8 cellular contexts compared by ENCODE assay signal in the genomic region with DNA sequence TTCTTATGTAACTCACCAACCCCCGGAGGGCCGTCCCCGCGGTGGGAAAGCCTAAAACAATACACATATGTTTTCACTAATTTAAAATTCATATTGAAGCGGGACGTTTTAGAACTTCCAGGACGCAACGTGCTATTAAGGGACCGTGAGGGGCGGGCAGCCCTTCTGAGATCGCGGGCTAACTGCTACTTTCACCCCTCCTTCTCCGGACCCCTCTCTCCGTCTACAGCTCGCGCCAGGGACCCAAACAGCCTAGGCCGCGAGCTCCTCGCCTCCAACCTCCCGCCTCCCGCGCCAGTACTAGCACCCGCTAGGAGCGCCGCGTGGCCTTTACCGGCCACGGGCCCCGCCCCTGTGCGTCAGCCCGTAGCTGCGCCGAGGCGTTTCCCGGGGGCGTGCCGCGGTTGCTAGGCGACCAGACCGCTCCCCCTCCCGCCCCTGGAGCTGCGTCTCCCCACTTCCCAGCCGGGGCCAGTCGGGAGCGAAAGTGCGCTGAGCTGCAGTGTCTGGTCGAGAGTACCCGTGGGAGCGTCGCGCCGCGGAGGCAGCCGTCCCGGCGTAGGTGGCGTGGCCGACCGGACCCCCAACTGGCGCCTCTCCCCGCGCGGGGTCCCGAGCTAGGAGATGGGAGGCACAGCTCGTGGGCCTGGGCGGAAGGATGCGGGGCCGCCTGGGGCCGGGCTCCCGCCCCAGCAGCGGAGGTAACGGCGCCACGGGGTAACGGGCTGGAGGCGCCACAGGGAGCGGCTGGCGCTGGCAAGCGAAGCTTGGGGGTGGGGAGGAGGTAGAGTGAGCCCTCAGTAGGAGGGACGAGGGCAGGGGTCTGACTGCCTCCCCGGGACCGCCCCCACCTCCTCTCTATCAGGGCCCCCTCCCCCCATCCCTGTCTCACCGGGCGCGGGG. TPM values are rescaled to one million over a fixed set of nuclear protein-coding genes. Genes with fewer than 3 reads are reported as not detected.
A peak's percentile ranks its signal among the peaks of the same experiment; 100 is the strongest.
DNase-seq lines count a peak whose midpoint lies in the region; ATAC-seq lines count a peak whose summit lies in the region.

Gene DYRK3, plus strand, starts transcription at position 457 of the 903 bp plus-strand sequence. Its CDS starts 168 bp downstream, at position 625.

- in situ Hi-C loops in endometrial microvascular endothelial cells (cut with HindIII; ENCODE audit: inconsistent ontology term, low pct_unique_long_range_greater_than_20kb, low sequenced_read_pairs): no loop called here

- peak within 1 kb of the TSS; percentile 58 for H3K27ac ChIP-seq in HUES48 (ENCODE audit: low read depth, low read length)
- H3K27ac ChIP-seq in mesodermal cell (ENCODE audit: low read depth, low read length, severe bottlenecking): peak within 1 kb of the TSS; percentile 62

- H3K4me1 ChIP-seq in HUES48 (ENCODE audit: control insufficient read depth, insufficient read depth, low read length) (peaks cover 27% of the 10 kb centered on the region), NT2/D1 (ENCODE audit: insufficient read depth, insufficient read length) (peaks cover 2% of the 10 kb centered on the region), mesodermal cell (ENCODE audit: control insufficient read depth, insufficient read depth, low read length, poor library complexity, severe bottlenecking) (peaks cover 7% of the 10 kb centered on the region)

- no peaks in the 10 kb centered on the region for H3K36me3 ChIP-seq in HUES48 (ENCODE audit: control insufficient read depth, insufficient read depth, low read length)
- H3K36me3 ChIP-seq in NT2/D1 (ENCODE audit: insufficient read depth, insufficient read length, low read length): no peaks in the 10 kb centered on the region
- H3K36me3 ChIP-seq in mesodermal cell (ENCODE audit: control insufficient read depth, insufficient read depth, low read length): peaks cover 23% of the 10 kb centered on the region

- peak; percentile 87 for ATAC-seq in GM21390 (IDR thresholded peaks at IDR 0.05; ENCODE audit: unreplicated experiment)

- H3K9ac ChIP-seq in HUES48 (ENCODE audit: low read depth, low read length) (peak within 1 kb of the TSS; percentile 20; the same call in 1 of the 2 replicates), NT2/D1 (ENCODE audit: insufficient read length, low read depth) (peak within 1 kb of the TSS; percentile 85)

- peaks cover 19% of the 10 kb centered on the region for H3K27me3 ChIP-seq in HUES48 (ENCODE audit: control insufficient read depth, insufficient read depth, low read length)
- H3K27me3 ChIP-seq in NT2/D1 (ENCODE audit: insufficient read depth, insufficient read length): no peaks in the 10 kb centered on the region

- H3K4me3 ChIP-seq in HUES48 (ENCODE audit: low read depth, low read length) (peak within 1 kb of the TSS; percentile 85), NT2/D1 (ENCODE audit: insufficient read length, low read depth) (peak within 1 kb of the TSS; percentile 84), mesodermal cell (ENCODE audit: extremely low read depth, insufficient read depth, low read length, poor library complexity, severe bottlenecking) (peak within 1 kb of the TSS; percentile 85)

- 1 to 2% methylated on average over 58 to 66 of the region's 85 CpGs for WGBS in mesodermal cell (ENCODE audit: insufficient coverage in 2 of 2), 2 experiments

- H3K9me3 ChIP-seq in HUES48 (ENCODE audit: control insufficient read depth, insufficient read depth, low read length) (no peaks in the 10 kb centered on the region), NT2/D1 (ENCODE audit: insufficient read depth, low read length) (no peaks in the 10 kb centered on the region), mesodermal cell (ENCODE audit: control insufficient read depth, low read length) (no peaks in the 10 kb centered on the region)

- peak; percentile 99 for DNase-seq in D341Med (ENCODE audit: low spot score)
- peak; percentile 95 for DNase-seq in NT2/D1 (ENCODE audit: low read depth, low spot score)
- DNase-seq in activated CD8-positive, alpha-beta memory T cell treated with anti-CD3 and anti-CD28 coated beads, Interleukin-2, amount 50 U/mL, for 24 hours (ENCODE audit: extremely low read depth): peak; percentile 78
- peak; percentile 81 for DNase-seq in stimulated activated CD8-positive, alpha-beta memory T cell treated with anti-CD3 and anti-CD28 coated beads, Interleukin-15, amount 100 ng/mL, for 24 hours (ENCODE audit: low read depth)

RNA-seq across cellular contexts. Expression of gene DYRK3, which starts in this region (rescaled TPM):
- total RNA-seq in endometrial microvascular endothelial cells (ENCODE audit: inconsistent ontology term): 16.4 TPM
- 12.6 TPM for polyA plus RNA-seq in mesodermal cell (2013, experiment 1 of 2)
- polyA plus RNA-seq in mesodermal cell (2013, experiment 2 of 2): 10.4 TPM

Comparison
In these comparisons a context has a peak if more than half of its experiments do, and no peak if none do; other contexts are left out.
1. Peak in every context shown above with its lines: DNase-seq, ATAC-seq, H3K4me3 ChIP-seq and H3K27ac ChIP-seq.